Comparison of ENCODE assay signal across 1 cellular context in the genomic region with DNA sequence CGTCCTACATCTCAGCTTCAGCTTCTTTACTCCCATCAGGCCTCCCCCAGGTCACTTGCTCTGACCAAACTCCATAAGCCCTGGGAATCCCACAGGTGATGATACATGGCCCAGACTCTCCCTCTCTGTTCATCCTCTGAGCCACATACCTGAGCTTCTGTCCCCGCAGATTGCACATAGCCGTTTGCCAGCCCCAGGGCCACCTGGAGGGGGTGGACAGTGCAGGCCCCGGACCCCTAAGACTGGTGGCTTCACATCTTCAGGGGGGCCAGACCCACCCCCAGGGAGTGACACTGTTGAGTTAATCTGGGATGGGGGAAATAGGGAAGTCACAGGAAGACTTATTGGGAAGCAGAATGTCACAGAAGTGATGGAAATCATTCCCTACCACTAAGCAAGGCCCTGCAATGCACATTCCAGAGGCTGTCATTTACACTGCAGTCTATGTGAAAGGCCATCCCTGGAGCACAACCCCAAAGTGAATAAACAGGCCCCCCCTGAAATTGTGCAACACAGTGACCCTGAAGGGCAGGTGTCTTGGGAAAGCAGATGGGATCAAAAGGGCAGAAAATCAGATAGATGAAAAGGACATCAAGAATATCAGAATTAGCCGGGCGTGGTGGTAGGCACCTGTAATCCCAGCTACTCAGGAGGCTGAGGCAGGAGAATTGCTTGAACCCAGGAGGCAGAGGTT.
A peak's percentile ranks its signal among the peaks of the same experiment; 100 is the strongest.
TF ChIP-seq lines count a peak whose summit lies in the region.

No MANE protein-coding gene starts in this region.

TF ChIP-seq in HepG2, 621 proteins besides CTCF, POLR2A, EP300 and RAD21 (continued from another document and continues in another):
- TF ChIP-seq, protein P1, sequence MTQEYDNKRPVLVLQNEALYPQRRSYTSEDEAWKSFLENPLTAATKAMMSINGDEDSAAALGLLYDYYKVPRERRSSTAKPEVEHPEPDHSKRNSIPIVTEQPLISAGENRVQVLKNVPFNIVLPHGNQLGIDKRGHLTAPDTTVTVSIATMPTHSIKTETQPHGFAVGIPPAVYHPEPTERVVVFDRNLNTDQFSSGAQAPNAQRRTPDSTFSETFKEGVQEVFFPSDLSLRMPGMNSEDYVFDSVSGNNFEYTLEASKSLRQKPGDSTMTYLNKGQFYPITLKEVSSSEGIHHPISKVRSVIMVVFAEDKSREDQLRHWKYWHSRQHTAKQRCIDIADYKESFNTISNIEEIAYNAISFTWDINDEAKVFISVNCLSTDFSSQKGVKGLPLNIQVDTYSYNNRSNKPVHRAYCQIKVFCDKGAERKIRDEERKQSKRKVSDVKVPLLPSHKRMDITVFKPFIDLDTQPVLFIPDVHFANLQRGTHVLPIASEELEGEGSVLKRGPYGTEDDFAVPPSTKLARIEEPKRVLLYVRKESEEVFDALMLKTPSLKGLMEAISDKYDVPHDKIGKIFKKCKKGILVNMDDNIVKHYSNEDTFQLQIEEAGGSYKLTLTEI (CRISPR knock-in tag; conservative IDR thresholded peaks at IDR 0.05) = no peak
- TF ChIP-seq ZNF350 (CRISPR knock-in tag; IDR thresholded peaks at IDR 0.05; ENCODE audit: borderline replicate concordance, low read depth) (peak; percentile 89), ISL2 (CRISPR knock-in tag; IDR thresholded peaks at IDR 0.05) (peak; percentile 83; the same call in 1 of the 2 replicates), ZNF749 (CRISPR knock-in tag; IDR thresholded peaks at IDR 0.05; ENCODE audit: borderline replicate concordance) (no peak), PRMT3 (CRISPR knock-in tag; IDR thresholded peaks at IDR 0.05; ENCODE audit: borderline replicate concordance, low read depth) (no peak), ZSCAN9 (CRISPR knock-in tag; IDR thresholded peaks at IDR 0.05; ENCODE audit: borderline replicate concordance) (peak; percentile 88; the same call in 1 of the 2 replicates), FOSL1 (CRISPR knock-in tag; IDR thresholded peaks at IDR 0.05; ENCODE audit: borderline replicate concordance) (no peak), ZNF713 (CRISPR knock-in tag; IDR thresholded peaks at IDR 0.05) (no peak), NKX3-1 (CRISPR knock-in tag; IDR thresholded peaks at IDR 0.05) (peak; percentile 52; the same call in 1 of the 2 replicates), CBX1 (IDR thresholded peaks at IDR 0.05; ENCODE audit: low read depth) (peak; percentile 38), SNRNP70 (IDR thresholded peaks at IDR 0.05; ENCODE audit: low read depth, low read length) (no peak), ZNF670 (CRISPR knock-in tag; IDR thresholded peaks at IDR 0.05; ENCODE audit: borderline replicate concordance) (no peak; the same call in 1 of the 2 replicates), PHF5A (CRISPR knock-in tag; IDR thresholded peaks at IDR 0.05; ENCODE audit: low read depth, unreplicated experiment) (peak; percentile 75), ZBTB3 (CRISPR knock-in tag; IDR thresholded peaks at IDR 0.05; ENCODE audit: borderline replicate concordance, low read depth) (peak; percentile 70; the same call in 1 of the 2 replicates), ZNF317 (CRISPR knock-in tag; IDR thresholded peaks at IDR 0.05) (peak; percentile 79), MTA1 (CRISPR knock-in tag; IDR thresholded peaks at IDR 0.05; ENCODE audit: borderline replicate concordance) (peak; percentile 82), NONO (IDR thresholded peaks at IDR 0.05) (no peak), NONO (CRISPR knock-in tag; conservative IDR thresholded peaks at IDR 0.05) (peak; percentile 73; the same call in 1 of the 2 replicates)
- TF ChIP-seq, protein P2, sequence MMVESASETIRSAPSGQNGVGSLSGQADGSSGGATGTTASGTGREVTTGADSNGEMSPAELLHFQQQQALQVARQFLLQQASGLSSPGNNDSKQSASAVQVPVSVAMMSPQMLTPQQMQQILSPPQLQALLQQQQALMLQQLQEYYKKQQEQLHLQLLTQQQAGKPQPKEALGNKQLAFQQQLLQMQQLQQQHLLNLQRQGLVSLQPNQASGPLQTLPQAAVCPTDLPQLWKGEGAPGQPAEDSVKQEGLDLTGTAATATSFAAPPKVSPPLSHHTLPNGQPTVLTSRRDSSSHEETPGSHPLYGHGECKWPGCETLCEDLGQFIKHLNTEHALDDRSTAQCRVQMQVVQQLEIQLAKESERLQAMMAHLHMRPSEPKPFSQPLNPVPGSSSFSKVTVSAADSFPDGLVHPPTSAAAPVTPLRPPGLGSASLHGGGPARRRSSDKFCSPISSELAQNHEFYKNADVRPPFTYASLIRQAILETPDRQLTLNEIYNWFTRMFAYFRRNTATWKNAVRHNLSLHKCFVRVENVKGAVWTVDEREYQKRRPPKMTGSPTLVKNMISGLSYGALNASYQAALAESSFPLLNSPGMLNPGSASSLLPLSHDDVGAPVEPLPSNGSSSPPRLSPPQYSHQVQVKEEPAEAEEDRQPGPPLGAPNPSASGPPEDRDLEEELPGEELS (CRISPR knock-in tag; IDR thresholded peaks at IDR 0.05) = peak; percentile 98
- TF ChIP-seq, protein P3, sequence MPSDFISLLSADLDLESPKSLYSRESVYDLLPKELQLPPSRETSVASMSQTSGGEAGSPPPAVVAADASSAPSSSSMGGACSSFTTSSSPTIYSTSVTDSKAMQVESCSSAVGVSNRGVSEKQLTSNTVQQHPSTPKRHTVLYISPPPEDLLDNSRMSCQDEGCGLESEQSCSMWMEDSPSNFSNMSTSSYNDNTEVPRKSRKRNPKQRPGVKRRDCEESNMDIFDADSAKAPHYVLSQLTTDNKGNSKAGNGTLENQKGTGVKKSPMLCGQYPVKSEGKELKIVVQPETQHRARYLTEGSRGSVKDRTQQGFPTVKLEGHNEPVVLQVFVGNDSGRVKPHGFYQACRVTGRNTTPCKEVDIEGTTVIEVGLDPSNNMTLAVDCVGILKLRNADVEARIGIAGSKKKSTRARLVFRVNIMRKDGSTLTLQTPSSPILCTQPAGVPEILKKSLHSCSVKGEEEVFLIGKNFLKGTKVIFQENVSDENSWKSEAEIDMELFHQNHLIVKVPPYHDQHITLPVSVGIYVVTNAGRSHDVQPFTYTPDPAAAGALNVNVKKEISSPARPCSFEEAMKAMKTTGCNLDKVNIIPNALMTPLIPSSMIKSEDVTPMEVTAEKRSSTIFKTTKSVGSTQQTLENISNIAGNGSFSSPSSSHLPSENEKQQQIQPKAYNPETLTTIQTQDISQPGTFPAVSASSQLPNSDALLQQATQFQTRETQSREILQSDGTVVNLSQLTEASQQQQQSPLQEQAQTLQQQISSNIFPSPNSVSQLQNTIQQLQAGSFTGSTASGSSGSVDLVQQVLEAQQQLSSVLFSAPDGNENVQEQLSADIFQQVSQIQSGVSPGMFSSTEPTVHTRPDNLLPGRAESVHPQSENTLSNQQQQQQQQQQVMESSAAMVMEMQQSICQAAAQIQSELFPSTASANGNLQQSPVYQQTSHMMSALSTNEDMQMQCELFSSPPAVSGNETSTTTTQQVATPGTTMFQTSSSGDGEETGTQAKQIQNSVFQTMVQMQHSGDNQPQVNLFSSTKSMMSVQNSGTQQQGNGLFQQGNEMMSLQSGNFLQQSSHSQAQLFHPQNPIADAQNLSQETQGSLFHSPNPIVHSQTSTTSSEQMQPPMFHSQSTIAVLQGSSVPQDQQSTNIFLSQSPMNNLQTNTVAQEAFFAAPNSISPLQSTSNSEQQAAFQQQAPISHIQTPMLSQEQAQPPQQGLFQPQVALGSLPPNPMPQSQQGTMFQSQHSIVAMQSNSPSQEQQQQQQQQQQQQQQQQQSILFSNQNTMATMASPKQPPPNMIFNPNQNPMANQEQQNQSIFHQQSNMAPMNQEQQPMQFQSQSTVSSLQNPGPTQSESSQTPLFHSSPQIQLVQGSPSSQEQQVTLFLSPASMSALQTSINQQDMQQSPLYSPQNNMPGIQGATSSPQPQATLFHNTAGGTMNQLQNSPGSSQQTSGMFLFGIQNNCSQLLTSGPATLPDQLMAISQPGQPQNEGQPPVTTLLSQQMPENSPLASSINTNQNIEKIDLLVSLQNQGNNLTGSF (CRISPR knock-in tag; IDR thresholded peaks at IDR 0.05) = no peak
- TF ChIP-seq, protein P4, sequence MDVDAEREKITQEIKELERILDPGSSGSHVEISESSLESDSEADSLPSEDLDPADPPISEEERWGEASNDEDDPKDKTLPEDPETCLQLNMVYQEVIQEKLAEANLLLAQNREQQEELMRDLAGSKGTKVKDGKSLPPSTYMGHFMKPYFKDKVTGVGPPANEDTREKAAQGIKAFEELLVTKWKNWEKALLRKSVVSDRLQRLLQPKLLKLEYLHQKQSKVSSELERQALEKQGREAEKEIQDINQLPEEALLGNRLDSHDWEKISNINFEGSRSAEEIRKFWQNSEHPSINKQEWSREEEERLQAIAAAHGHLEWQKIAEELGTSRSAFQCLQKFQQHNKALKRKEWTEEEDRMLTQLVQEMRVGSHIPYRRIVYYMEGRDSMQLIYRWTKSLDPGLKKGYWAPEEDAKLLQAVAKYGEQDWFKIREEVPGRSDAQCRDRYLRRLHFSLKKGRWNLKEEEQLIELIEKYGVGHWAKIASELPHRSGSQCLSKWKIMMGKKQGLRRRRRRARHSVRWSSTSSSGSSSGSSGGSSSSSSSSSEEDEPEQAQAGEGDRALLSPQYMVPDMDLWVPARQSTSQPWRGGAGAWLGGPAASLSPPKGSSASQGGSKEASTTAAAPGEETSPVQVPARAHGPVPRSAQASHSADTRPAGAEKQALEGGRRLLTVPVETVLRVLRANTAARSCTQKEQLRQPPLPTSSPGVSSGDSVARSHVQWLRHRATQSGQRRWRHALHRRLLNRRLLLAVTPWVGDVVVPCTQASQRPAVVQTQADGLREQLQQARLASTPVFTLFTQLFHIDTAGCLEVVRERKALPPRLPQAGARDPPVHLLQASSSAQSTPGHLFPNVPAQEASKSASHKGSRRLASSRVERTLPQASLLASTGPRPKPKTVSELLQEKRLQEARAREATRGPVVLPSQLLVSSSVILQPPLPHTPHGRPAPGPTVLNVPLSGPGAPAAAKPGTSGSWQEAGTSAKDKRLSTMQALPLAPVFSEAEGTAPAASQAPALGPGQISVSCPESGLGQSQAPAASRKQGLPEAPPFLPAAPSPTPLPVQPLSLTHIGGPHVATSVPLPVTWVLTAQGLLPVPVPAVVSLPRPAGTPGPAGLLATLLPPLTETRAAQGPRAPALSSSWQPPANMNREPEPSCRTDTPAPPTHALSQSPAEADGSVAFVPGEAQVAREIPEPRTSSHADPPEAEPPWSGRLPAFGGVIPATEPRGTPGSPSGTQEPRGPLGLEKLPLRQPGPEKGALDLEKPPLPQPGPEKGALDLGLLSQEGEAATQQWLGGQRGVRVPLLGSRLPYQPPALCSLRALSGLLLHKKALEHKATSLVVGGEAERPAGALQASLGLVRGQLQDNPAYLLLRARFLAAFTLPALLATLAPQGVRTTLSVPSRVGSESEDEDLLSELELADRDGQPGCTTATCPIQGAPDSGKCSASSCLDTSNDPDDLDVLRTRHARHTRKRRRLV (CRISPR knock-in tag; IDR thresholded peaks at IDR 0.05) = 0 out of 2 replicates have a peak, but pooled peaks have one; percentile 35
- TF ChIP-seq, protein P5, sequence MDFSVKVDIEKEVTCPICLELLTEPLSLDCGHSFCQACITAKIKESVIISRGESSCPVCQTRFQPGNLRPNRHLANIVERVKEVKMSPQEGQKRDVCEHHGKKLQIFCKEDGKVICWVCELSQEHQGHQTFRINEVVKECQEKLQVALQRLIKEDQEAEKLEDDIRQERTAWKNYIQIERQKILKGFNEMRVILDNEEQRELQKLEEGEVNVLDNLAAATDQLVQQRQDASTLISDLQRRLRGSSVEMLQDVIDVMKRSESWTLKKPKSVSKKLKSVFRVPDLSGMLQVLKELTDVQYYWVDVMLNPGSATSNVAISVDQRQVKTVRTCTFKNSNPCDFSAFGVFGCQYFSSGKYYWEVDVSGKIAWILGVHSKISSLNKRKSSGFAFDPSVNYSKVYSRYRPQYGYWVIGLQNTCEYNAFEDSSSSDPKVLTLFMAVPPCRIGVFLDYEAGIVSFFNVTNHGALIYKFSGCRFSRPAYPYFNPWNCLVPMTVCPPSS (IDR thresholded peaks at IDR 0.05) = no peak
- TF ChIP-seq, protein P6, sequence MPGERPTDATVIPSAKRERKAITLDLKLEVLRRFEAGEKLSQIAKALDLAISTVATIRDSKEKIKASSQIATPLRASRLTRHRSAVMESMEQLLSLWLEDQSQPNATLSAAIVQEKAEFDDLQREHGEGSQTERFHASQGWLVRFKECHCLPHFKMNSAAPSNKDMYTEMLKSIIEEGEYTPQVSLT (CRISPR knock-in tag; IDR thresholded peaks at IDR 0.05; ENCODE audit: borderline replicate concordance, low read depth) = no peak
- TF ChIP-seq, protein P7, sequence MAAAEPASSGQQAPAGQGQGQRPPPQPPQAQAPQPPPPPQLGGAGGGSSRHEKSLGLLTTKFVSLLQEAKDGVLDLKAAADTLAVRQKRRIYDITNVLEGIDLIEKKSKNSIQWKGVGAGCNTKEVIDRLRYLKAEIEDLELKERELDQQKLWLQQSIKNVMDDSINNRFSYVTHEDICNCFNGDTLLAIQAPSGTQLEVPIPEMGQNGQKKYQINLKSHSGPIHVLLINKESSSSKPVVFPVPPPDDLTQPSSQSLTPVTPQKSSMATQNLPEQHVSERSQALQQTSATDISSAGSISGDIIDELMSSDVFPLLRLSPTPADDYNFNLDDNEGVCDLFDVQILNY (CRISPR knock-in tag; conservative IDR thresholded peaks at IDR 0.05) = no peak
- TF ChIP-seq, protein P8, sequence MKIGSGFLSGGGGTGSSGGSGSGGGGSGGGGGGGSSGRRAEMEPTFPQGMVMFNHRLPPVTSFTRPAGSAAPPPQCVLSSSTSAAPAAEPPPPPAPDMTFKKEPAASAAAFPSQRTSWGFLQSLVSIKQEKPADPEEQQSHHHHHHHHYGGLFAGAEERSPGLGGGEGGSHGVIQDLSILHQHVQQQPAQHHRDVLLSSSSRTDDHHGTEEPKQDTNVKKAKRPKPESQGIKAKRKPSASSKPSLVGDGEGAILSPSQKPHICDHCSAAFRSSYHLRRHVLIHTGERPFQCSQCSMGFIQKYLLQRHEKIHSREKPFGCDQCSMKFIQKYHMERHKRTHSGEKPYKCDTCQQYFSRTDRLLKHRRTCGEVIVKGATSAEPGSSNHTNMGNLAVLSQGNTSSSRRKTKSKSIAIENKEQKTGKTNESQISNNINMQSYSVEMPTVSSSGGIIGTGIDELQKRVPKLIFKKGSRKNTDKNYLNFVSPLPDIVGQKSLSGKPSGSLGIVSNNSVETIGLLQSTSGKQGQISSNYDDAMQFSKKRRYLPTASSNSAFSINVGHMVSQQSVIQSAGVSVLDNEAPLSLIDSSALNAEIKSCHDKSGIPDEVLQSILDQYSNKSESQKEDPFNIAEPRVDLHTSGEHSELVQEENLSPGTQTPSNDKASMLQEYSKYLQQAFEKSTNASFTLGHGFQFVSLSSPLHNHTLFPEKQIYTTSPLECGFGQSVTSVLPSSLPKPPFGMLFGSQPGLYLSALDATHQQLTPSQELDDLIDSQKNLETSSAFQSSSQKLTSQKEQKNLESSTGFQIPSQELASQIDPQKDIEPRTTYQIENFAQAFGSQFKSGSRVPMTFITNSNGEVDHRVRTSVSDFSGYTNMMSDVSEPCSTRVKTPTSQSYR (CRISPR knock-in tag; IDR thresholded peaks at IDR 0.05; ENCODE audit: borderline replicate concordance) = peak; percentile 92
